1 cellular context compared by ENCODE assay signal in genomic region chr21:42641311-42642218, GRCh38.
TF ChIP-seq lines count a peak whose summit lies in the region.

No MANE protein-coding gene starts in this region.

TF ChIP-seq in SK-N-SH, 30 proteins besides CTCF, POLR2A, EP300 and RAD21 (continued from another document):
- no peak for TF ChIP-seq IRF3 (IDR thresholded peaks at IDR 0.05; ENCODE audit: low read depth, low read length)
- no peak for TF ChIP-seq RFX5 (IDR thresholded peaks at IDR 0.05; ENCODE audit: low read length)
- no peak for TF ChIP-seq SIN3A (IDR thresholded peaks at IDR 0.05; ENCODE audit: borderline replicate concordance, low read depth, low read length)
- no peak for TF ChIP-seq SMC3 (IDR thresholded peaks at IDR 0.05; ENCODE audit: low read depth, low read length)
TF ChIP-seq in SK-N-SH: peak in this region for 0.
